16 cellular contexts compared by ENCODE assay signal in genomic region chr1:7012461-7012924, GRCh38.
DNase-seq lines count a peak whose midpoint lies in the region; ATAC-seq, FAIRE-seq and TF ChIP-seq lines count a peak whose summit lies in the region.
"Had no signal": no experiment of that assay in that cellular context is flagged by ENCODE, and none has a peak within 500 bp of the region (broad histone marks: within the 10 kb centered on the region; RNA-seq: fewer than 3 reads in every experiment).

No MANE protein-coding gene starts in this region.

- no peaks in the 10 kb centered on the region for H3K9me3 ChIP-seq in BLaER1 treated with 17β-estradiol and CSF1 and Interleukin-3, amounts not matched to agents 10 nM and 100 nM (replicated peaks in 1 of 11)
- H3K9me3 ChIP-seq in K562 (replicated peaks; ENCODE audit: control insufficient read depth, insufficient read depth, low read depth, low read length) (no peaks in the 10 kb centered on the region), HepG2 (ENCODE audit: low read length) (no peaks in the 10 kb centered on the region)
- H3K9me3 ChIP-seq: BE2C, Caco-2 had no signal

- H3K4me3 ChIP-seq in BLaER1 treated with 17β-estradiol and CSF1 and Interleukin-3, amounts not matched to agents 10 nM and 100 nM: no peak overlapping the region
- H3K4me3 ChIP-seq in K562: peak overlapping the region; percentile 32; the same call in 1 of the 2 replicates
- no peak overlapping the region for H3K4me3 ChIP-seq in HepG2 (replicated peaks in 1 of 3; ENCODE audit: insufficient read depth in 1 of 3, low read depth in 2 of 3, low read length in 3 of 3)

- TF ChIP-seq RAD21 in K562 (CRISPR knock-in tag; conservative IDR thresholded peaks at IDR 0.05 in 1 of 2, IDR thresholded peaks at IDR 0.05 in 1 of 2) (no peak), HepG2 (CRISPR knock-in tag; IDR thresholded peaks at IDR 0.05) (no peak)

- peak overlapping the region in 9 of 11 experiments; percentile 6 to 95 (median 77); a peak in 10 of 22 replicates for H3K4me2 ChIP-seq in BLaER1 treated with 17β-estradiol and CSF1 and Interleukin-3, amounts not matched to agents 10 nM and 100 nM
- peak overlapping the region; percentile 64 for H3K4me2 ChIP-seq in K562 (ENCODE audit: insufficient read depth, low read length)
- no peak overlapping the region for H3K4me2 ChIP-seq in HepG2 (ENCODE audit: low read depth, low read length)

- TF ChIP-seq POLR2A in K562 (conservative IDR thresholded peaks at IDR 0.05) (no peak), HepG2 (IDR thresholded peaks at IDR 0.05; ENCODE audit: insufficient read depth in 1 of 2, low read depth in 2 of 2, low read length in 2 of 2) (no peak)

- H3K9ac ChIP-seq in BLaER1 treated with 17β-estradiol and CSF1 and Interleukin-3, amounts not matched to agents 10 nM and 100 nM: no peak overlapping the region
- H3K9ac ChIP-seq in K562 (ENCODE audit: insufficient read depth in 1 of 2, low read depth in 2 of 2, low read length in 2 of 2): 0 out of 4 replicates have a peak overlapping the region, but pooled peaks of 1 of the 2 experiments have one; percentile 55
- H3K9ac ChIP-seq in HepG2 (ENCODE audit: insufficient read depth, low read depth, low read length): no peak overlapping the region

- TF ChIP-seq CTCF in K562 (IDR thresholded peaks at IDR 0.05 in 2 of 3, conservative IDR thresholded peaks at IDR 0.05 in 1 of 3; ENCODE audit: insufficient read depth in 2 of 3, low read depth in 1 of 3, low read length in 3 of 3): no peak
- no peak for TF ChIP-seq CTCF in HepG2 (CRISPR knock-in tag; IDR thresholded peaks at IDR 0.05)

- in situ Hi-C loops in K562 (cut with MboI): no loop called here
- in situ Hi-C loops in HepG2 (cut with HindIII; ENCODE audit: extremely low pct_ligation_motif_present, low pct_unique_long_range_greater_than_20kb): no loop called here

- H3K27ac ChIP-seq in BLaER1 treated with 17β-estradiol and CSF1 and Interleukin-3, amounts not matched to agents 10 nM and 100 nM: no peak overlapping the region
- H3K27ac ChIP-seq in K562 (ENCODE audit: extremely low read depth, low read depth, low read length) (no peak overlapping the region), HepG2 (ENCODE audit: extremely low read length, insufficient read depth, low read length) (no peak overlapping the region)

- POLR2A ChIA-PET in K562 (lab: Yijun Ruan, JAX) (no interaction called here), HepG2 (lab: Yijun Ruan, JAX) (no interaction called here)

- no peaks in the 10 kb centered on the region for H3K9me1 ChIP-seq in K562 (ENCODE audit: control insufficient read depth, insufficient read depth, low read length)

- peak; percentile 66; the same call in 2 of the 3 replicates for ATAC-seq in K562
- no peak for ATAC-seq in HepG2
- ATAC-seq: HCT116 had no signal

- no peaks in the 10 kb centered on the region for H4K20me1 ChIP-seq in BLaER1 treated with 17β-estradiol and CSF1 and Interleukin-3, amounts not matched to agents 10 nM and 100 nM
- H4K20me1 ChIP-seq in K562 (replicated peaks; ENCODE audit: control insufficient read depth, insufficient read depth, low read length): no peaks in the 10 kb centered on the region
- no peaks in the 10 kb centered on the region for H4K20me1 ChIP-seq in HepG2 (ENCODE audit: insufficient read depth, low read length)

- H3K79me2 ChIP-seq in K562 (ENCODE audit: control insufficient read depth, insufficient read depth, low read length) (no peaks in the 10 kb centered on the region), HepG2 (ENCODE audit: insufficient read depth, low read length) (no peaks in the 10 kb centered on the region)

- FAIRE-seq in K562 (lab: Jason Lieb, UNC) (no peak), HepG2 (lab: Jason Lieb, UNC) (no peak)
- FAIRE-seq: A204.1, GM12892, GM19239 had no signal

- CTCF ChIA-PET in K562 (lab: Yijun Ruan, JAX; ENCODE audit: low intra/inter-chr PET ratio) (no interaction called here), HepG2 (lab: Yijun Ruan, JAX; ENCODE audit: low intra/inter-chr PET ratio, low total read pairs) (no interaction called here)

- peak overlapping the region; percentile 45 for H2AFZ ChIP-seq in K562 (ENCODE audit: low read depth, low read length)
- H2AFZ ChIP-seq in HepG2 (ENCODE audit: low read length): no peak overlapping the region

- 1% methylated on average over 14 of the region's 14 CpGs for WGBS in K562 (ENCODE audit: insufficient coverage, low coverage, missing lambda C conversion rate)
- WGBS in HepG2 (ENCODE audit: low lambda C conversion rate): 70% methylated on average over 14 of the region's 14 CpGs

- TF ChIP-seq EP300 in K562 (IDR thresholded peaks at IDR 0.05; ENCODE audit: low read length) (no peak), HepG2 (IDR thresholded peaks at IDR 0.05; ENCODE audit: low read depth in 2 of 2, low read length in 2 of 2) (no peak), HepG2 (CRISPR knock-in tag; IDR thresholded peaks at IDR 0.05; ENCODE audit: borderline replicate concordance) (no peak)

- H3K4me1 ChIP-seq in BLaER1 treated with 17β-estradiol and CSF1 and Interleukin-3, amounts not matched to agents 10 nM and 100 nM: peaks cover 29 to 51% (median 44%) of the 10 kb centered on the region in 10 experiments
- H3K4me1 ChIP-seq in K562 (replicated peaks in 1 of 2; ENCODE audit: control insufficient read depth in 2 of 2, insufficient read depth in 2 of 2, low read length in 2 of 2) (peaks cover 0 to 3% of the 10 kb centered on the region in 2 experiments; a peak in 1 of 5 replicates), HepG2 (ENCODE audit: insufficient read depth, low read length) (no peaks in the 10 kb centered on the region)
- H3K4me1 ChIP-seq: BE2C, Caco-2 had no signal

- no peaks in the 10 kb centered on the region for H3K27me3 ChIP-seq in BLaER1 treated with 17β-estradiol and CSF1 and Interleukin-3, amounts not matched to agents 10 nM and 100 nM
- H3K27me3 ChIP-seq in K562 (ENCODE audit: control insufficient read depth in 2 of 2, insufficient read depth in 2 of 2, low read length in 2 of 2): peaks cover 36 to 89% of the 10 kb centered on the region in 2 experiments
- peaks cover 11 to 46% of the 10 kb centered on the region in 2 experiments for H3K27me3 ChIP-seq in HepG2 (ENCODE audit: control insufficient read depth in 1 of 2, insufficient read depth in 2 of 2, low read length in 2 of 2)
- H3K27me3 ChIP-seq: BE2C had no signal

- no peaks in the 10 kb centered on the region for H3K36me3 ChIP-seq in BLaER1 treated with 17β-estradiol and CSF1 and Interleukin-3, amounts not matched to agents 10 nM and 100 nM
- no peaks in the 10 kb centered on the region for H3K36me3 ChIP-seq in K562 (ENCODE audit: control insufficient read depth, insufficient read depth, low read length)
- no peaks in the 10 kb centered on the region for H3K36me3 ChIP-seq in HepG2 (replicated peaks in 1 of 2; ENCODE audit: control insufficient read depth in 1 of 2, insufficient read depth in 2 of 2, low read length in 2 of 2)
- H3K36me3 ChIP-seq: BE2C had no signal

- BruUV-seq in K562 (replicated peaks; lab: Mats Ljungman, UMichigan): no TSS peak
- no TSS peak for BruUV-seq in HepG2 (replicated peaks; lab: Mats Ljungman, UMichigan)

- intact Hi-C loops in K562 (cut with micrococcal nuclease) (no loop called here), HepG2 (cut with micrococcal nuclease; ENCODE audit: unreplicated experiment) (no loop called here)

- DNase-seq in AG08396 (ENCODE audit: low spot score): peak; percentile 3
- DNase-seq in K562 (ENCODE audit: extremely low read depth in 1 of 4, low spot score in 3 of 4): peak in 1 of 4 experiments; percentile 23
- peak; percentile 32 for DNase-seq in islet precursor cell
- DNase-seq in hippocampal formation (lab: John Stamatoyannopoulos, UW): no peak
- DNase-seq in NCI-H748 (lab: John Stamatoyannopoulos, UW; ENCODE audit: unreplicated experiment): no peak
- no peak for DNase-seq in HepG2 (ENCODE audit: low spot score)
- DNase-seq: BE2C; Caco-2; CD8-positive, alpha-beta memory T cell; DND-41; GDM1 had no signal

TF ChIP-seq in K562, 482 proteins besides CTCF, POLR2A, EP300 and RAD21 (continues in another document):
- TF ChIP-seq TFAP4 (CRISPR knock-in tag; IDR thresholded peaks at IDR 0.05; ENCODE audit: borderline replicate concordance) (peak; percentile 30; the same call in 1 of the 2 replicates), SIN3B (IDR thresholded peaks at IDR 0.05; ENCODE audit: low read depth) (no peak), HSF4 (CRISPR knock-in tag; IDR thresholded peaks at IDR 0.05; ENCODE audit: borderline replicate concordance) (no peak), L3MBTL2 (IDR thresholded peaks at IDR 0.05) (peak; percentile 56)

TF ChIP-seq in HepG2, 621 proteins besides CTCF, POLR2A, EP300 and RAD21:
- no peak for TF ChIP-seq ZSCAN30 (CRISPR knock-in tag; IDR thresholded peaks at IDR 0.05)
- no peak for TF ChIP-seq SRY (CRISPR knock-in tag; IDR thresholded peaks at IDR 0.05)
- no peak for TF ChIP-seq RARA (CRISPR knock-in tag; IDR thresholded peaks at IDR 0.05)
- no peak for TF ChIP-seq TCF12 (IDR thresholded peaks at IDR 0.05)
- no peak for TF ChIP-seq TCF12 (CRISPR knock-in tag; IDR thresholded peaks at IDR 0.05)

Comparison
In these comparisons a context has a peak if more than half of its experiments do, and no peak if none do; other contexts are left out.
1. DNase-seq: peak in AG08396 (single experiment) and islet precursor cell (single experiment); none in hippocampal formation (0 of 2), NCI-H748 (single experiment) and HepG2 (single experiment).